21 cellular contexts compared by ENCODE assay signal in the genomic region with DNA sequence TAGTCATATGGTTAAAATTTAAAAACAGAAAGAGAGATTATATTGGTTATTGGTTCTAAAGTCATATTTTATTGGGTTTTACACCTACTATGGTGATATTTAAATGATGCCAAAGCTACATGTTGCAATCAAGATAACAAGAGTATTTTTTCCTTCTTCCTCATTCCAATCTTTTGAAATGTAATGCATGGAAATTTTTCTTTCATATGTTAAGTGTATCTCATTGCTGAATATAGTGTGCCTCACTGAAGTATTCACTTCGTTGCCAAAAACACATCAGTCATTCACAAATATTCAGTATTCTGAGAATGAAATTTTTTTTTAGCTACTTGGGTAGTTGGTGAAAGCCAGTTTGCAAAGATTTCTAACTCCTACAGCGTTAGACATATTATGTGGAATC. TPM values are rescaled to one million over a fixed set of nuclear protein-coding genes. Genes with fewer than 3 reads are reported as not detected.
DNase-seq lines count a peak whose midpoint lies in the region; ATAC-seq, FAIRE-seq and TF ChIP-seq lines count a peak whose summit lies in the region.
"Had no signal": no experiment of that assay in that cellular context is flagged by ENCODE, and none has a peak within 500 bp of the region (broad histone marks: within the 10 kb centered on the region; RNA-seq: fewer than 3 reads in every experiment).

No MANE protein-coding gene starts in this region.

- H3K4me3 Mint-ChIP-seq in osteocyte (ENCODE audit: unreplicated experiment): no peak overlapping the region
- H3K4me3 Mint-ChIP-seq: B cell; T-helper 2 cell treated with Interferon-gamma antibody and Interleukin-4, amounts not matched to agents 5 μg/mL and 100 μg/mL, for 36 hours had no signal

- H3K27ac ChIP-seq in SK-N-SH (ENCODE audit: low read depth in 2 of 2, low read length in 1 of 2): peak overlapping the region; percentile 60 to 83
- H3K27ac ChIP-seq: thyroid gland had no signal

- no peaks in the 10 kb centered on the region for H4K20me1 ChIP-seq in SK-N-SH (ENCODE audit: insufficient read depth)

- H3F3A ChIP-seq in SK-N-SH (replicated peaks; ENCODE audit: insufficient read depth): peaks cover 37% of the 10 kb centered on the region

- H3K9me3 Mint-ChIP-seq in osteocyte (ENCODE audit: unreplicated experiment): no peaks in the 10 kb centered on the region
- H3K9me3 Mint-ChIP-seq: T-helper 2 cell treated with Interferon-gamma antibody and Interleukin-4, amounts not matched to agents 5 μg/mL and 100 μg/mL, for 36 hours had no signal

- peaks cover 100% of the 10 kb centered on the region for H3K79me2 ChIP-seq in SK-N-SH (ENCODE audit: insufficient read depth)

- CTCF ChIA-PET in SK-N-SH (lab: Yijun Ruan, JAX): interaction anchor here (0.7 to 2.6 kb wide), 10 partner anchors 9 to 163 kb away, joined by 3 to 11 read pairs (median 4); partner anchors contain the start of gene HDAC9

- peak overlapping the region; percentile 47 for H3K4me2 ChIP-seq in SK-N-SH

- peak overlapping the region; percentile 13 for H3K27ac Mint-ChIP-seq in osteocyte (ENCODE audit: unreplicated experiment)
- H3K27ac Mint-ChIP-seq: B cell; T-helper 2 cell treated with Interferon-gamma antibody and Interleukin-4, amounts not matched to agents 5 μg/mL and 100 μg/mL, for 36 hours had no signal

- H3K36me3 Mint-ChIP-seq in osteocyte (ENCODE audit: unreplicated experiment): no peaks in the 10 kb centered on the region

- DNase-seq in H54 (ENCODE audit: insufficient read length, low spot score) (no peak), SK-N-SH (no peak), epithelial cell of esophagus (ENCODE audit: low read depth) (peak; percentile 61), osteocyte (ENCODE audit: extremely low spot score, unreplicated experiment) (no peak), left lobe of liver (ENCODE audit: low spot score) (no peak), NCI-H2081 (lab: John Stamatoyannopoulos, UW) (no peak), NCI-H345 treated with DMSO at 0.1 percent for 48 hours (lab: John Stamatoyannopoulos, UW; ENCODE audit: unreplicated experiment) (no peak)
- DNase-seq: activated CD4-positive, CD25-positive, alpha-beta regulatory T cell treated with anti-CD3 and anti-CD28 coated beads, Interleukin-2, amount 50 U/mL, for 72 hours; activated gamma-delta T cell; GDM1; GOT3; NCI-H1694; NCI-H510A treated with DMSO at 0.1 percent for 48 hours; SHP77 treated with DMSO at 0.1 percent for 48 hours; thyroid gland had no signal

- ATAC-seq in left lobe of liver (no peak), HG03097 (IDR thresholded peaks at IDR 0.05; ENCODE audit: low FRiP score, unreplicated experiment) (no peak)

- TF ChIP-seq POLR2A in H54 (IDR thresholded peaks at IDR 0.05; ENCODE audit: low read depth, low read length): no peak

- H3K27me3 Mint-ChIP-seq in osteocyte (ENCODE audit: unreplicated experiment): no peaks in the 10 kb centered on the region
- H3K27me3 Mint-ChIP-seq: B cell had no signal

- peaks cover 4 to 10% of the 10 kb centered on the region in 2 experiments for H3K36me3 ChIP-seq in SK-N-SH (replicated peaks in 1 of 2; ENCODE audit: control insufficient read depth in 1 of 2, insufficient read depth in 2 of 2, low read length in 1 of 2)
- H3K36me3 ChIP-seq: thyroid gland had no signal

- FAIRE-seq in H54 (lab: Jason Lieb, UNC): peak; percentile 83
- FAIRE-seq: D721Med, GM12891, HTR-8/SVneo had no signal

- WGBS in SK-N-SH (ENCODE audit: low lambda C conversion rate): 22% methylated on average over 2 of the region's 2 CpGs

- H3K27me3 ChIP-seq in SK-N-SH (ENCODE audit: insufficient read depth): no peaks in the 10 kb centered on the region
- H3K27me3 ChIP-seq: thyroid gland had no signal

- peaks cover 20 to 25% of the 10 kb centered on the region in 2 experiments; a peak in 3 of 4 replicates for H3K4me1 ChIP-seq in SK-N-SH (ENCODE audit: control insufficient read depth in 1 of 2, insufficient read depth in 2 of 2, low read depth in 1 of 2, low read length in 1 of 2)
- H3K4me1 ChIP-seq: thyroid gland had no signal

- POLR2A ChIA-PET in SK-N-SH (lab: Yijun Ruan, JAX): interaction anchor here (2.2 kb wide), 1 partner anchor 19 kb away, joined by 8 read pairs; the partner anchor contains the start of gene HDAC9

- H3K4me3 ChIP-seq in SK-N-SH (ENCODE audit: low read depth in 2 of 2, low read length in 1 of 2): no peak overlapping the region
- no peak overlapping the region for H3K4me3 ChIP-seq in epithelial cell of esophagus (ENCODE audit: low read length)
- H3K4me3 ChIP-seq: thyroid gland had no signal

- TF ChIP-seq CTCF in SK-N-SH (IDR thresholded peaks at IDR 0.05) (no peak), epithelial cell of esophagus (IDR thresholded peaks at IDR 0.05; ENCODE audit: insufficient read depth, low read depth, low read length, missing control alignments) (no peak), osteocyte (IDR thresholded peaks at IDR 0.05) (no peak)

- no peaks in the 10 kb centered on the region for H3K9me3 ChIP-seq in SK-N-SH
- H3K9me3 ChIP-seq: thyroid gland had no signal

- no peaks in the 10 kb centered on the region for H3K9me2 ChIP-seq in SK-N-SH

- no peak for TF ChIP-seq RAD21 in SK-N-SH (IDR thresholded peaks at IDR 0.05; ENCODE audit: low read length)

- peaks cover 16% of the 10 kb centered on the region for H3K4me1 Mint-ChIP-seq in osteocyte (ENCODE audit: unreplicated experiment)

- H2AFZ ChIP-seq in SK-N-SH (ENCODE audit: low read depth): no peak overlapping the region

- peak overlapping the region; percentile 11; the same call in 1 of the 2 replicates for H3K9ac ChIP-seq in SK-N-SH

- peak; percentile 21 to 78; a peak in 3 of 4 replicates for TF ChIP-seq EP300 in SK-N-SH (IDR thresholded peaks at IDR 0.05; ENCODE audit: borderline replicate concordance in 1 of 2, low read depth in 1 of 2, low read length in 1 of 2)

TF ChIP-seq in SK-N-SH, 30 proteins besides CTCF, POLR2A, EP300 and RAD21:
- TF ChIP-seq MEF2A (IDR thresholded peaks at IDR 0.05; ENCODE audit: borderline replicate concordance, low read depth): peak; percentile 76; the same call in 1 of the 2 replicates
- peak; percentile 36; the same call in 1 of the 2 replicates for TF ChIP-seq YY1 (IDR thresholded peaks at IDR 0.05; ENCODE audit: low read depth)
- TF ChIP-seq SIN3A (IDR thresholded peaks at IDR 0.05; ENCODE audit: borderline replicate concordance, low read depth, low read length): no peak
- TF ChIP-seq NFIC (IDR thresholded peaks at IDR 0.05; ENCODE audit: borderline replicate concordance): peak; percentile 93
- 0 out of 2 replicates have a peak, but pooled peaks have one; percentile 61 for TF ChIP-seq FOXM1 (IDR thresholded peaks at IDR 0.05; ENCODE audit: low read depth)
- TF ChIP-seq ELF1 (IDR thresholded peaks at IDR 0.05): peak; percentile 93
- no peak for TF ChIP-seq FOXJ3 (CRISPR knock-in tag; IDR thresholded peaks at IDR 0.05)
- peak; percentile 77 for TF ChIP-seq TCF12 (IDR thresholded peaks at IDR 0.05)
- peak; percentile 43; the same call in 1 of the 2 replicates for TF ChIP-seq MAX (IDR thresholded peaks at IDR 0.05; ENCODE audit: low read depth)
- peak; percentile 70; the same call in 1 of the 2 replicates for TF ChIP-seq TEAD4 (IDR thresholded peaks at IDR 0.05; ENCODE audit: borderline replicate concordance, insufficient read depth)
- TF ChIP-seq JUND (IDR thresholded peaks at IDR 0.05): peak; percentile 61
- TF ChIP-seq GATA2 (CRISPR knock-in tag; IDR thresholded peaks at IDR 0.05): no peak
- TF ChIP-seq RCOR1 (IDR thresholded peaks at IDR 0.05; ENCODE audit: low read length): no peak
- 0 out of 2 replicates have a peak, but pooled peaks have one; percentile 41 for TF ChIP-seq ZBTB33 (IDR thresholded peaks at IDR 0.05; ENCODE audit: borderline replicate concordance, low read depth)
- peak; percentile 90 for TF ChIP-seq PBX3 (IDR thresholded peaks at IDR 0.05)
- TF ChIP-seq POLR2AphosphoS5 (IDR thresholded peaks at IDR 0.05; ENCODE audit: low read depth, low read length): peak; percentile 55; the same call in 1 of the 2 replicates
- no peak for TF ChIP-seq RFX5 (IDR thresholded peaks at IDR 0.05; ENCODE audit: low read length)
- TF ChIP-seq FOSL2 (IDR thresholded peaks at IDR 0.05; ENCODE audit: borderline replicate concordance, low read depth): peak; percentile 23; the same call in 1 of the 2 replicates

RNA-seq across cellular contexts. Expression of gene HDAC9, which starts 19.5 kb away (rescaled TPM):
- 11.6 and 19.8 TPM in 2 replicates for polyA plus RNA-seq in SK-N-SH (2012; rRNA removed)
- 12.1 and 15.5 TPM in 2 replicates for polyA plus RNA-seq in SK-N-SH (2012; cell fraction: cytosol; rRNA removed)
- polyA plus RNA-seq in SK-N-SH (2012; cell fraction: nucleus; rRNA removed): 15.1 and 30.9 TPM in 2 replicates
- total RNA-seq in osteocyte (0.81 and 1.5 TPM in 2 replicates), left lobe of liver (2.1 TPM)
